In the genomic region with DNA sequence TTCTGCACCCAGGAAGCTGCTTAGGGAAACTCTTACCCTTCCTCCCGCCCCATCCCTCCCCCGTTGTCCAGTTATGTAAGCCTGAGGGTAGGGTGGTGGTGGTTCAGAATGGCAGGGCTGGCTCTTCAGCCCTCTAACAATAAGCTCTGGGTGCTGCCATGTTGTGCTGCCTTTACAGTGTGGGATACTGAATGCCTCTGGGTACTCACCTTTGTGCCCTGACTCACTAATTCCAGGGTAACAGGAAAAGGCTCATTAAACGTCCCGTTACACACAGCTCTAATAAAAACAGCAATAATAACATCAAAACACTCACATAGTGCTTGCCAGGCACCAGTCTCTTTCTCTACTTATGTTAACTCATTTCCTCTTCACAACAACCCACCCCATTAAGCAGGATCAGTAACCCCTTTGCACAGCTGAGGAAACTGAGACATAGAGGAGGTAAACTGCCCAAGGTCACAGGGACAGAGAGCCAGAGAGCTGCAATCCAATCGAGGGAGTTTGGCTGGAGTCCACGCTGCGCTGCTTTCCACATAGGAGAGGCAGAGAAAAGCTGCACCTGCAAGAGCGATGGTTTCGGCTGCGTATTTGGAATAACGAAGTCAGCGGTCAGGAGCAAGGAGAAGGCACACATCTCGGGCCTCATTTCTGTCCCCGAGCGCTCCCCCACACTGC, we compare ENCODE assay signal across 20 cellular contexts. TPM values are rescaled to one million over a fixed set of nuclear protein-coding genes. Genes with fewer than 3 reads are reported as not detected.
DNase-seq lines count a peak whose midpoint lies in the region; ATAC-seq and TF ChIP-seq lines count a peak whose summit lies in the region.
"Had no signal": no experiment of that assay in that cellular context is flagged by ENCODE, and none has a peak within 500 bp of the region (broad histone marks: within the 10 kb centered on the region; RNA-seq: fewer than 3 reads in every experiment).

No MANE protein-coding gene starts in this region.

- H3K9me3 Mint-ChIP-seq in endothelial cell (ENCODE audit: unreplicated experiment): no peaks in the 10 kb centered on the region
- no peaks in the 10 kb centered on the region for H3K9me3 Mint-ChIP-seq in effector memory CD8-positive, alpha-beta T cell
- H3K9me3 Mint-ChIP-seq: central memory CD8-positive, alpha-beta T cell had no signal

- H3K36me3 Mint-ChIP-seq in endothelial cell (ENCODE audit: low read depth, unreplicated experiment): peaks cover 7% of the 10 kb centered on the region
- no peaks in the 10 kb centered on the region for H3K36me3 Mint-ChIP-seq in effector memory CD8-positive, alpha-beta T cell (ENCODE audit: insufficient read depth)

- H2BK12ac ChIP-seq in neuronal stem cell (ENCODE audit: low read length): no peak overlapping the region

- H3K27ac ChIP-seq in neuronal stem cell (replicated peaks; ENCODE audit: low read length) (no peak overlapping the region), hepatocyte (no peak overlapping the region)
- H3K27ac ChIP-seq: thyroid gland had no signal

- no peaks in the 10 kb centered on the region for H3K9me2 ChIP-seq in hepatocyte (replicated peaks; ENCODE audit: insufficient read depth)

- H3K9me3 ChIP-seq in neuronal stem cell (replicated peaks in 1 of 2; ENCODE audit: control insufficient read depth in 2 of 2, insufficient read depth in 1 of 2, low read depth in 1 of 2, low read length in 2 of 2) (no peaks in the 10 kb centered on the region), hepatocyte (ENCODE audit: low read depth) (no peaks in the 10 kb centered on the region)
- H3K9me3 ChIP-seq: HAP-1, thyroid gland had no signal

- H3K27me3 ChIP-seq in neuronal stem cell (ENCODE audit: control insufficient read depth in 3 of 3, insufficient read depth in 3 of 3, low read depth in 1 of 3, low read length in 3 of 3) (peaks cover 0 to 9% (median 0%) of the 10 kb centered on the region in 3 experiments), hepatocyte (no peaks in the 10 kb centered on the region)
- H3K27me3 ChIP-seq: thyroid gland had no signal

- no peak overlapping the region for H3K4me2 ChIP-seq in neuronal stem cell (ENCODE audit: insufficient read depth, low read length, poor library complexity, severe bottlenecking)
- no peak overlapping the region for H3K4me2 ChIP-seq in hepatocyte

- ATAC-seq in effector memory CD8-positive, alpha-beta T cell (replicated peaks): no peak
- ATAC-seq in GM21717 (IDR thresholded peaks at IDR 0.05; ENCODE audit: unreplicated experiment): no peak

- H2AFZ ChIP-seq in neuronal stem cell (ENCODE audit: low read length) (no peak overlapping the region), hepatocyte (no peak overlapping the region)

- peaks cover 7% of the 10 kb centered on the region for H3K27me3 Mint-ChIP-seq in endothelial cell (ENCODE audit: unreplicated experiment)
- H3K27me3 Mint-ChIP-seq in effector memory CD8-positive, alpha-beta T cell: peaks cover 13 to 28% of the 10 kb centered on the region in 2 donors

- no peak overlapping the region for H3K4me3 ChIP-seq in neuronal stem cell (ENCODE audit: low read length in 2 of 2)
- H3K4me3 ChIP-seq in hepatocyte: no peak overlapping the region
- H3K4me3 ChIP-seq: HAP-1, thyroid gland had no signal

- peak; percentile 48 for DNase-seq in EH (ENCODE audit: low read depth)
- peak; percentile 13 for DNase-seq in NCI-H226
- no peak for DNase-seq in endothelial cell (ENCODE audit: low spot score)
- no peak for DNase-seq in neuronal stem cell (ENCODE audit: low spot score)
- no peak for DNase-seq in effector memory CD8-positive, alpha-beta T cell
- no peak for DNase-seq in hepatocyte (ENCODE audit: low spot score)
- no peak for DNase-seq in NCI-H2081 (lab: John Stamatoyannopoulos, UW)
- DNase-seq: activated CD8-positive, alpha-beta memory T cell treated with anti-CD3 and anti-CD28 coated beads for 24 hours; AML-193; glutamatergic neuron; NCI-H2029; NCI-H524; OCI-M1; stimulated activated CD4-positive, alpha-beta T cell treated with anti-CD3 and anti-CD28 coated beads, Interleukin-4, amount 100 ng/mL, for 4 hours; thyroid gland had no signal

- no peak overlapping the region for H2BK120ac ChIP-seq in neuronal stem cell (ENCODE audit: low read depth, low read length)

- H3K36me3 ChIP-seq in neuronal stem cell (replicated peaks in 1 of 2; ENCODE audit: control insufficient read depth in 2 of 2, insufficient read depth in 2 of 2, low read length in 2 of 2) (no peaks in the 10 kb centered on the region), hepatocyte (replicated peaks; ENCODE audit: insufficient read depth, low read depth) (no peaks in the 10 kb centered on the region)
- H3K36me3 ChIP-seq: HAP-1, thyroid gland had no signal

- no peak overlapping the region for H2AK5ac ChIP-seq in neuronal stem cell (ENCODE audit: low read depth, low read length)

- peaks cover 22% of the 10 kb centered on the region for H3K4me1 Mint-ChIP-seq in endothelial cell (ENCODE audit: unreplicated experiment)
- no peaks in the 10 kb centered on the region for H3K4me1 Mint-ChIP-seq in effector memory CD8-positive, alpha-beta T cell (ENCODE audit: low read depth in 2 of 2)
- H3K4me1 Mint-ChIP-seq: central memory CD8-positive, alpha-beta T cell had no signal

- WGBS in neuronal stem cell (ENCODE audit: extremely low coverage in 2 of 2, insufficient read length in 2 of 2, insufficient replicate concordance in 1 of 2), 2 donors: no CpG with 5 or more reads among the region's 15 CpGs
- WGBS in hepatocyte (ENCODE audit: low lambda C conversion rate, missing lambda C conversion rate): 84% methylated on average over 15 of the region's 15 CpGs

- H3K4me3 Mint-ChIP-seq in endothelial cell (ENCODE audit: unreplicated experiment): no peak overlapping the region
- H3K4me3 Mint-ChIP-seq in effector memory CD8-positive, alpha-beta T cell: no peak overlapping the region
- H3K4me3 Mint-ChIP-seq: central memory CD8-positive, alpha-beta T cell had no signal

- TF ChIP-seq CTCF in endothelial cell (IDR thresholded peaks at IDR 0.05; ENCODE audit: unreplicated experiment): no peak
- TF ChIP-seq CTCF in hepatocyte (IDR thresholded peaks at IDR 0.05; ENCODE audit: poor library complexity): no peak

- H3K79me2 ChIP-seq in hepatocyte: no peaks in the 10 kb centered on the region

- no peak overlapping the region for H4K8ac ChIP-seq in neuronal stem cell (ENCODE audit: low read depth, low read length)

- H2BK15ac ChIP-seq in neuronal stem cell (ENCODE audit: low read length): no peak overlapping the region

- no peak overlapping the region for H3K18ac ChIP-seq in neuronal stem cell (ENCODE audit: low read length)

- peak overlapping the region; percentile 34 for H3K23ac ChIP-seq in neuronal stem cell (ENCODE audit: low read depth, low read length, poor library complexity)

- no peaks in the 10 kb centered on the region for H3K4me1 ChIP-seq in neuronal stem cell (ENCODE audit: control insufficient read depth in 2 of 2, insufficient read depth in 1 of 2, low read depth in 1 of 2, low read length in 2 of 2)
- no peaks in the 10 kb centered on the region for H3K4me1 ChIP-seq in hepatocyte (ENCODE audit: insufficient read depth)
- H3K4me1 ChIP-seq: HAP-1 had no signal

- no peak overlapping the region for H4K91ac ChIP-seq in neuronal stem cell (ENCODE audit: low read depth, low read length, poor library complexity)

- peak overlapping the region; percentile 32 for H3K27ac Mint-ChIP-seq in endothelial cell (ENCODE audit: unreplicated experiment)
- H3K27ac Mint-ChIP-seq in effector memory CD8-positive, alpha-beta T cell: no peak overlapping the region

- H3K4ac ChIP-seq in neuronal stem cell (ENCODE audit: low read length): no peak overlapping the region

- H3K79me1 ChIP-seq in neuronal stem cell (ENCODE audit: low read depth, low read length): no peaks in the 10 kb centered on the region

- H2BK5ac ChIP-seq in neuronal stem cell (ENCODE audit: low read length): no peak overlapping the region

- H4K20me1 ChIP-seq in hepatocyte (ENCODE audit: insufficient read depth, poor library complexity, severe bottlenecking): no peaks in the 10 kb centered on the region

- H3K14ac ChIP-seq in neuronal stem cell (ENCODE audit: low read length): no peak overlapping the region

- H3K9ac ChIP-seq in neuronal stem cell (ENCODE audit: low read depth, low read length, poor library complexity): peak overlapping the region; percentile 61

RNA-seq across cellular contexts. Expression of gene CLDN5, which starts 41.9 kb away (rescaled TPM):
- total RNA-seq in endothelial cell (ENCODE audit: unreplicated experiment) (108 TPM), hepatocyte (4.9 and 8.9 TPM in 2 replicates)
- 2.0 TPM for polyA plus RNA-seq in neuronal stem cell (2013, experiment 1 of 2)
- 2.1 TPM for polyA plus RNA-seq in neuronal stem cell (2013, experiment 2 of 2)
- polyA plus RNA-seq in hepatocyte: 9.9 and 12.0 TPM in 2 replicates
- total RNA-seq: HT-29, osteoblast had no signal

Comparison
In these comparisons a context has a peak if more than half of its experiments do, and no peak if none do; other contexts are left out.
1. DNase-seq: peak in EH (single experiment) and NCI-H226 (single experiment); none in endothelial cell (single experiment), neuronal stem cell (single experiment), effector memory CD8-positive, alpha-beta T cell (0 of 3), hepatocyte (single experiment) and NCI-H2081 (0 of 2).
2. RNA of gene CLDN5, which starts 41.9 kb away (total RNA-seq): 108 TPM in endothelial cell (single experiment); 4.9 to 8.9 TPM in hepatocyte; every median in the first group is over 10 times any median in the second.